Comparison of ENCODE assay signal across 19 cellular contexts in the genomic region with DNA sequence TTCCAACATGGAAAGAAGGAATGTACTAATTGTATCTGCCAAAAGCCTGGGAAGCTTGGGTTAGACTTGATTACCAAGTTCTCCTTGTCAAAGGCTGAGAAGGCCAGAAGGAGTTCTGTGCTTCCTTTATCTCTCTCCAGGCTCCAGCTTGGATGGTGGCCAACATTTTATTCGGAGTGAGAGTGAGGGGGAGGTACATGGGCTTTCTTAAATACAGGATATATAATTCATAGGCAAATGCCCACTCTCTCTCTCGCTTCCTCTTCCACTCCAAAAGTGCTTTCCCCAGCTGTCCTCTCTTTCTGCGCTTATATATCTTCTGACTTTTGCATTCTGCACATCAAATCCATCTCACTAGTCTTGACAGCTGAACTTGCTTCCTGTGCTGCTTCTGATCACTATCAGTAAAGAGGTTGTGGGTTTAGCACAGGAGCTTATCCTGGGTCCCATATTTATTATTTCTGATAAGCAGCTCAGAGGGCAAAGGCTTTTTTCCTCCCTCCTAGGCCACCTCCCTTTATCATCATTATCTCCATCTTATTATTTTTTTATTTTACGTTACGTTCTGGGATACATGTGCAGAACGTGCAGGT.
"Had no signal": no experiment of that assay in that cellular context is flagged by ENCODE, and none has a peak within 500 bp of the region (broad histone marks: within the 10 kb centered on the region; RNA-seq: fewer than 3 reads in every experiment).

No MANE protein-coding gene starts in this region.

- ATAC-seq: activated CD8-positive, alpha-beta memory T cell treated with anti-CD3 and anti-CD28 coated beads, Interleukin-2, amount 10 ng/mL, durations not matched to agents 7 days and 5 days; esophagus mucosa; left cardiac atrium; mucosa of descending colon; naive thymus-derived CD8-positive, alpha-beta T cell had no signal

- H3K27me3 Mint-ChIP-seq: activated naive CD8-positive, alpha-beta T cell treated with anti-CD3 and anti-CD28 coated beads for 36 hours; stimulated activated naive CD8-positive, alpha-beta T cell treated with anti-CD3 and anti-CD28 coated beads, Interleukin-15, Interleukin-2, amounts not matched to agents 100 ng/mL and 50 ng/mL, for 24 hours had no signal

- H3K4me3 ChIP-seq: dorsolateral prefrontal cortex, mucosa of descending colon, sigmoid colon, upper lobe of left lung had no signal

- H3K9me3 ChIP-seq: mucosa of descending colon, sigmoid colon, upper lobe of left lung had no signal

- H3K4me3 Mint-ChIP-seq: activated CD8-positive, alpha-beta memory T cell treated with anti-CD3 and anti-CD28 coated beads, Interleukin-2, amount 10 ng/mL, durations not matched to agents 7 days and 5 days; activated naive CD8-positive, alpha-beta T cell treated with anti-CD3 and anti-CD28 coated beads for 36 hours; activated T-cell treated with anti-CD3 and anti-CD28 coated beads, Interleukin-2, amount 50 U/mL, for 24 hours; immature natural killer cell; naive thymus-derived CD8-positive, alpha-beta T cell; stimulated activated naive CD8-positive, alpha-beta T cell treated with anti-CD3 and anti-CD28 coated beads, Interleukin-15, Interleukin-2, amounts not matched to agents 100 ng/mL and 50 ng/mL, for 24 hours had no signal

- H3K27ac Mint-ChIP-seq: activated CD8-positive, alpha-beta memory T cell treated with anti-CD3 and anti-CD28 coated beads, Interleukin-2, amount 10 ng/mL, durations not matched to agents 7 days and 5 days; activated naive CD8-positive, alpha-beta T cell treated with anti-CD3 and anti-CD28 coated beads for 36 hours; activated T-cell treated with anti-CD3 and anti-CD28 coated beads, Interleukin-2, amount 50 U/mL, for 24 hours; immature natural killer cell; naive thymus-derived CD8-positive, alpha-beta T cell; stimulated activated naive CD8-positive, alpha-beta T cell treated with anti-CD3 and anti-CD28 coated beads, Interleukin-15, Interleukin-2, amounts not matched to agents 100 ng/mL and 50 ng/mL, for 24 hours had no signal

- H3K4me1 ChIP-seq: sigmoid colon, upper lobe of left lung had no signal

- H3K4me1 Mint-ChIP-seq: activated CD8-positive, alpha-beta memory T cell treated with anti-CD3 and anti-CD28 coated beads, Interleukin-2, amount 10 ng/mL, durations not matched to agents 7 days and 5 days; immature natural killer cell had no signal

- H3K36me3 Mint-ChIP-seq: activated CD8-positive, alpha-beta memory T cell treated with anti-CD3 and anti-CD28 coated beads, Interleukin-2, amount 10 ng/mL, durations not matched to agents 7 days and 5 days; activated naive CD8-positive, alpha-beta T cell treated with anti-CD3 and anti-CD28 coated beads for 36 hours; immature natural killer cell; naive thymus-derived CD8-positive, alpha-beta T cell had no signal

- DNase-seq: activated CD4-positive, alpha-beta T cell treated with anti-CD3 and anti-CD28 coated beads for 1 hour; activated CD4-positive, alpha-beta T cell treated with anti-CD3 and anti-CD28 coated beads, Interleukin-2, amount 50 U/mL, for 48 hours; activated CD8-positive, alpha-beta memory T cell treated with anti-CD3 and anti-CD28 coated beads, Interleukin-2, amount 10 ng/mL, durations not matched to agents 7 days and 5 days; activated gamma-delta T cell; activated naive CD8-positive, alpha-beta T cell treated with anti-CD3 and anti-CD28 coated beads for 36 hours; activated T-cell treated with anti-CD3 and anti-CD28 coated beads, Interleukin-2, amount 50 U/mL, for 24 hours; aorta; dorsolateral prefrontal cortex; glutamatergic neuron; immature natural killer cell; left cardiac atrium; mucosa of descending colon; naive thymus-derived CD8-positive, alpha-beta T cell; nucleus accumbens; sigmoid colon; stimulated activated CD4-positive, alpha-beta T cell treated with anti-CD3 and anti-CD28 coated beads, Interleukin-2, amount 100 ng/mL, for 48 hours; upper lobe of left lung had no signal

- H3K27me3 ChIP-seq: dorsolateral prefrontal cortex, sigmoid colon, upper lobe of left lung had no signal

- H3K36me3 ChIP-seq: sigmoid colon, upper lobe of left lung had no signal

- H3K27ac ChIP-seq: dorsolateral prefrontal cortex, sigmoid colon, upper lobe of left lung had no signal

- H3K9me3 Mint-ChIP-seq: activated naive CD8-positive, alpha-beta T cell treated with anti-CD3 and anti-CD28 coated beads for 36 hours had no signal
